24 cellular contexts compared by ENCODE assay signal in genomic region chr11:101508370-101508769, GRCh38.
DNase-seq lines count a peak whose midpoint lies in the region; ATAC-seq and TF ChIP-seq lines count a peak whose summit lies in the region.
"Had no signal": no experiment of that assay in that cellular context is flagged by ENCODE, and none has a peak within 500 bp of the region (broad histone marks: within the 10 kb centered on the region; RNA-seq: fewer than 3 reads in every experiment).

No MANE protein-coding gene starts in this region.

- H3K36me3 ChIP-seq in OCI-LY7 (ENCODE audit: insufficient read depth, low read length) (no peaks in the 10 kb centered on the region), smooth muscle cell (ENCODE audit: low read depth) (no peaks in the 10 kb centered on the region)
- H3K36me3 ChIP-seq: heart left ventricle, sigmoid colon, vagina had no signal

- no peaks in the 10 kb centered on the region for H3K27me3 ChIP-seq in smooth muscle cell (ENCODE audit: low read depth)
- no peaks in the 10 kb centered on the region for H3K27me3 ChIP-seq in CD4-positive, alpha-beta T cell (ENCODE audit: control insufficient read depth, insufficient read depth, low read length)
- H3K27me3 ChIP-seq: heart left ventricle, sigmoid colon, vagina had no signal

- TF ChIP-seq CTCF in OCI-LY7 (conservative IDR thresholded peaks at IDR 0.05; ENCODE audit: low read length), result no peak
- TF ChIP-seq CTCF in smooth muscle cell (IDR thresholded peaks at IDR 0.05; ENCODE audit: borderline replicate concordance, insufficient read depth, poor library complexity, severe bottlenecking), result no peak
- no peak for TF ChIP-seq CTCF in CD4-positive, alpha-beta T cell (IDR thresholded peaks at IDR 0.05)

- POLR2A ChIA-PET in OCI-LY7 (lab: Charles Lee) (interaction anchor here (1.5 to 1.9 kb wide), 2 partner anchors 14 to 45 kb away, joined by 6 read pairs; no protein-coding TSS in a partner anchor), T-cell (lab: Charles Lee) (no interaction called here)
- POLR2A ChIA-PET in CD4-positive, alpha-beta T cell (lab: Charles Lee), result no interaction called here

- H3K4me3 ChIP-seq in OCI-LY7 (ENCODE audit: low read depth, low read length, poor library complexity, severe bottlenecking) (no peak overlapping the region), smooth muscle cell (no peak overlapping the region)
- H3K4me3 ChIP-seq: dorsolateral prefrontal cortex, GM23338, heart left ventricle, sigmoid colon, vagina had no signal

- H2AFZ ChIP-seq in OCI-LY7 (ENCODE audit: low read length) (peak overlapping the region; percentile 16; the same call in 1 of the 2 replicates), smooth muscle cell (ENCODE audit: low read depth) (peak overlapping the region; percentile 73)
- H2AFZ ChIP-seq: GM23338 had no signal

- H3K27ac Mint-ChIP-seq in CD4-positive, alpha-beta T cell, result no peak overlapping the region
- no peak overlapping the region for H3K27ac Mint-ChIP-seq in T-cell
- H3K27ac Mint-ChIP-seq: activated naive CD8-positive, alpha-beta T cell treated with anti-CD3 and anti-CD28 coated beads, Interleukin-2, amount 10 ng/mL, durations not matched to agents 7 days and 5 days; activated T-helper 2 cell treated with anti-CD3 and anti-CD28 coated beads, Interferon-gamma antibody, Interleukin-2, Interleukin-4, amounts not matched to agents 10 μg/mL and 5 μg/mL and 100 μg/mL, durations not matched to agents 14 hours and 24 hours and 36 hours; CD4-positive, CD25-positive, alpha-beta regulatory T cell; GM23338; T-helper 17 cell had no signal

- CTCF ChIA-PET in OCI-LY7 (lab: Charles Lee; ENCODE audit: unreplicated experiment) (no interaction called here), T-cell (lab: Charles Lee) (interaction anchor here in 1 of 2 donors (0.6 kb wide), 1 partner anchor 1844 kb away, joined by 3 read pairs; no protein-coding TSS in a partner anchor)
- CTCF ChIA-PET in CD4-positive, alpha-beta T cell (lab: Charles Lee), result no interaction called here

- peak overlapping the region; percentile 54 for H3K4me2 ChIP-seq in OCI-LY7 (ENCODE audit: low read length)
- no peak overlapping the region for H3K4me2 ChIP-seq in smooth muscle cell
- H3K4me2 ChIP-seq: GM23338 had no signal

- H3K9me3 ChIP-seq in OCI-LY7 (ENCODE audit: low read length) (peaks cover 14% of the 10 kb centered on the region; the same call in 1 of the 2 replicates), smooth muscle cell (replicated peaks; ENCODE audit: low read depth) (no peaks in the 10 kb centered on the region)
- H3K9me3 ChIP-seq in CD4-positive, alpha-beta T cell (ENCODE audit: control insufficient read depth, low read length), result no peaks in the 10 kb centered on the region
- H3K9me3 ChIP-seq: heart left ventricle, vagina had no signal

- H4K20me1 ChIP-seq in OCI-LY7 (ENCODE audit: insufficient read depth, low read length) (no peaks in the 10 kb centered on the region), smooth muscle cell (ENCODE audit: low read depth) (no peaks in the 10 kb centered on the region)

- H3K79me2 ChIP-seq in OCI-LY7 (ENCODE audit: insufficient read depth, low read depth, low read length) (no peaks in the 10 kb centered on the region), smooth muscle cell (ENCODE audit: low read depth) (no peaks in the 10 kb centered on the region)

- no peaks in the 10 kb centered on the region for H3K9me2 ChIP-seq in OCI-LY7 (ENCODE audit: insufficient read depth, low read length)

- peak; percentile 27 to 36 for DNase-seq in Kasumi-1 (lab: John Stamatoyannopoulos, UW)
- peak; percentile 62 for DNase-seq in OCI-LY7 (ENCODE audit: low spot score)
- no peak for DNase-seq in smooth muscle cell (lab: John Stamatoyannopoulos, UW; ENCODE audit: unreplicated experiment)
- no peak for DNase-seq in CD4-positive, alpha-beta T cell
- no peak for DNase-seq in T-cell
- DNase-seq: activated CD4-positive, alpha-beta T cell treated with anti-CD3 and anti-CD28 coated beads, Interleukin-2, amount 50 U/mL, for 1 hour; activated naive CD8-positive, alpha-beta T cell treated with anti-CD3 and anti-CD28 coated beads, Interleukin-2, amount 10 ng/mL, durations not matched to agents 7 days and 5 days; CD4-positive, CD25-positive, alpha-beta regulatory T cell; DMS 273 treated with DMSO at 0.1 percent for 48 hours; dorsolateral prefrontal cortex; heart left ventricle; IMR-90; NCI-H187; posterior cingulate gyrus; SHP77 treated with DMSO at 0.1 percent for 48 hours; sigmoid colon; T-helper 17 cell had no signal

- no peak overlapping the region for H3K9ac ChIP-seq in smooth muscle cell (ENCODE audit: low read depth)

- H3K9me3 Mint-ChIP-seq in CD4-positive, alpha-beta T cell, result peaks cover 11% of the 10 kb centered on the region
- peaks cover 3 to 10% (median 9%) of the 10 kb centered on the region in 3 donors for H3K9me3 Mint-ChIP-seq in T-cell
- H3K9me3 Mint-ChIP-seq: activated T-helper 2 cell treated with anti-CD3 and anti-CD28 coated beads, Interferon-gamma antibody, Interleukin-2, Interleukin-4, amounts not matched to agents 10 μg/mL and 5 μg/mL and 100 μg/mL, durations not matched to agents 14 hours and 24 hours and 36 hours; GM23338 had no signal

- no peaks in the 10 kb centered on the region for H3F3A ChIP-seq in smooth muscle cell (ENCODE audit: low read depth)

- peaks cover 34% of the 10 kb centered on the region for H3K4me1 ChIP-seq in OCI-LY7 (ENCODE audit: insufficient read depth, low read length, poor library complexity, severe bottlenecking)
- H3K4me1 ChIP-seq in smooth muscle cell (ENCODE audit: low read depth), result no peaks in the 10 kb centered on the region
- H3K4me1 ChIP-seq: heart left ventricle, sigmoid colon, vagina had no signal

- H3K36me3 Mint-ChIP-seq in CD4-positive, alpha-beta T cell (ENCODE audit: low read depth), result no peaks in the 10 kb centered on the region
- H3K36me3 Mint-ChIP-seq in T-cell, result no peaks in the 10 kb centered on the region
- H3K36me3 Mint-ChIP-seq: activated naive CD8-positive, alpha-beta T cell treated with anti-CD3 and anti-CD28 coated beads, Interleukin-2, amount 10 ng/mL, durations not matched to agents 7 days and 5 days; CD4-positive, CD25-positive, alpha-beta regulatory T cell had no signal

- no peaks in the 10 kb centered on the region for H3K27me3 Mint-ChIP-seq in CD4-positive, alpha-beta T cell
- H3K27me3 Mint-ChIP-seq in T-cell, result no peaks in the 10 kb centered on the region
- H3K27me3 Mint-ChIP-seq: activated naive CD8-positive, alpha-beta T cell treated with anti-CD3 and anti-CD28 coated beads, Interleukin-2, amount 10 ng/mL, durations not matched to agents 7 days and 5 days; CD4-positive, CD25-positive, alpha-beta regulatory T cell; T-helper 17 cell had no signal

- H3K27ac ChIP-seq in OCI-LY7 (ENCODE audit: low read depth, low read length, poor library complexity, severe bottlenecking) (peak overlapping the region; percentile 60), smooth muscle cell (ENCODE audit: low read depth) (no peak overlapping the region)
- H3K27ac ChIP-seq in CD4-positive, alpha-beta T cell (ENCODE audit: low read depth, low read length), result no peak overlapping the region
- H3K27ac ChIP-seq: dorsolateral prefrontal cortex, heart left ventricle, sigmoid colon, vagina, VCaP had no signal

- no TSS peak for BruUV-seq in OCI-LY7 (replicated peaks; lab: Mats Ljungman, UMichigan)

- 56% methylated on average over 2 of the region's 2 CpGs for WGBS in smooth muscle cell (ENCODE audit: low lambda C conversion rate)

- no peak overlapping the region for H3K4me3 Mint-ChIP-seq in CD4-positive, alpha-beta T cell
- H3K4me3 Mint-ChIP-seq in T-cell, result no peak overlapping the region
- H3K4me3 Mint-ChIP-seq: activated naive CD8-positive, alpha-beta T cell treated with anti-CD3 and anti-CD28 coated beads, Interleukin-2, amount 10 ng/mL, durations not matched to agents 7 days and 5 days; CD4-positive, CD25-positive, alpha-beta regulatory T cell; GM23338; nephron; T-helper 17 cell had no signal

- ATAC-seq in GM19351 (IDR thresholded peaks at IDR 0.05; ENCODE audit: unreplicated experiment) (peak; percentile 70), HG03108 (IDR thresholded peaks at IDR 0.05; ENCODE audit: unreplicated experiment) (no peak), T-cell (replicated peaks in 1 of 4) (no peak)
- no peak for ATAC-seq in CD4-positive, alpha-beta T cell (ENCODE audit: poor library complexity)
- ATAC-seq: GM23338, heart left ventricle, T-helper 17 cell had no signal

- intact Hi-C loops in OCI-LY7 (cut with micrococcal nuclease; ENCODE audit: unreplicated experiment), result no loop called here
- intact Hi-C loops in CD4-positive, alpha-beta T cell (cut with DNase I, micrococcal nuclease), result no loop called here

- no peaks in the 10 kb centered on the region for H3K4me1 Mint-ChIP-seq in CD4-positive, alpha-beta T cell (ENCODE audit: low read depth)
- no peaks in the 10 kb centered on the region for H3K4me1 Mint-ChIP-seq in T-cell
- H3K4me1 Mint-ChIP-seq: activated naive CD8-positive, alpha-beta T cell treated with anti-CD3 and anti-CD28 coated beads, Interleukin-2, amount 10 ng/mL, durations not matched to agents 7 days and 5 days; CD4-positive, CD25-positive, alpha-beta regulatory T cell; nephron; T-helper 17 cell had no signal

Comparison
In these comparisons a context has a peak if more than half of its experiments do, and no peak if none do; other contexts are left out.
1. DNase-seq: peak in Kasumi-1 (2 of 2) and OCI-LY7 (single experiment); none in smooth muscle cell (single experiment), CD4-positive, alpha-beta T cell (0 of 10) and T-cell (0 of 34).